ENCODE assay signal across 9 cellular contexts in the genomic region with DNA sequence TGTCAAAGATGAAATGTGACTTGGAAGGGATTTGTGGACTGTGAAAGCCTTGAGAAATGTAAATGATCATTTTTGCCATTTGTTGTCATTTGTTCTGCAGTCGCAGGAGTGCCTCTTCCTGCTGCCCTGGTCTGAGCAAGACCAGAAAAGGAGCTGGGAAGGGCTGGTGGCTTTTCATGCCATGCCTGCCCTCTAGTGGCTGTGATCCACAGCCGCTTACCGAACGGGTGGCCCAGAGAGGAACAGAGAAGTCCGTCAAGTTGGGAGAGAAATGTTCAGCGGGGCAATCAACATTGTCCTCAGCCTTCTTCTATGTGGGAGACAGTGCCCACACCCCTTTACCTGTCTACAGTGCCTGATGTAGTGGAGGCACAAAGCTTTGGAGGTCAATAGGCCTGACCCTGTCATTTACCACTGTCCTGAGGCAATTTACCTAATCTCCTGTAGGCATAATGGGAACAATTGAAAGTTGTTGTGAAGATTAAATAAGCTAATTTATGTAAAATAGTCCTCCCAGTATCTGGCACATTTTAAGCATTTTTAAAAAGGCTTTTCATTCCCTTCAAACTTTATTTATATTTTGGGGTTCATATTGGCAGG.
DNase-seq lines count a peak whose midpoint lies in the region; ATAC-seq and TF ChIP-seq lines count a peak whose summit lies in the region.
"Had no signal": no experiment of that assay in that cellular context is flagged by ENCODE, and none has a peak within 500 bp of the region (broad histone marks: within the 10 kb centered on the region; RNA-seq: fewer than 3 reads in every experiment).

No MANE protein-coding gene starts in this region.

- peak; percentile 98 for ATAC-seq in RWPE2 (ENCODE audit: low read depth)
- ATAC-seq in Right ventricle myocardium superior (ENCODE audit: poor library complexity), result peak; percentile 98
- ATAC-seq in psoas muscle, result peak; percentile 94 to 97 (median 95)

- WGBS in psoas muscle, 3 donors, result 2 to 11% (median 4%) methylated on average over 6 of the region's 6 CpGs

- H3K27ac ChIP-seq in RWPE2 (ENCODE audit: poor library complexity, severe bottlenecking) (no peak overlapping the region), psoas muscle (no peak overlapping the region)
- H3K27ac ChIP-seq: neutrophil had no signal

- H3K4me1 ChIP-seq in RWPE2 (ENCODE audit: insufficient read depth, poor library complexity, severe bottlenecking) (no peaks in the 10 kb centered on the region), psoas muscle (no peaks in the 10 kb centered on the region)

- H3K4me3 ChIP-seq in GM12864 (ENCODE audit: low read depth, low read length) (no peak overlapping the region), RWPE2 (ENCODE audit: severe bottlenecking) (no peak overlapping the region), psoas muscle (no peak overlapping the region)

- peak; percentile 94 for TF ChIP-seq CTCF in GM12864 (IDR thresholded peaks at IDR 0.05; ENCODE audit: low read depth, low read length, missing control alignments)
- TF ChIP-seq CTCF in RWPE2 (IDR thresholded peaks at IDR 0.05; ENCODE audit: poor library complexity, severe bottlenecking), result peak; percentile 89
- peak; percentile 91 for TF ChIP-seq CTCF in psoas muscle (IDR thresholded peaks at IDR 0.05)

- H3K36me3 ChIP-seq in RWPE2 (ENCODE audit: low read depth) (no peaks in the 10 kb centered on the region), psoas muscle (ENCODE audit: insufficient read depth in 1 of 2, low read depth in 1 of 2) (no peaks in the 10 kb centered on the region)
- H3K36me3 ChIP-seq: neutrophil had no signal

- H3K27me3 ChIP-seq in RWPE2 (ENCODE audit: insufficient read depth, poor library complexity, severe bottlenecking) (no peaks in the 10 kb centered on the region), psoas muscle (ENCODE audit: insufficient read depth in 3 of 3, low read length in 2 of 3) (peaks cover 0 to 3% (median 0%) of the 10 kb centered on the region in 3 donors)
- H3K27me3 ChIP-seq: neutrophil had no signal

- H3K9me3 ChIP-seq in RWPE2 (ENCODE audit: severe bottlenecking) (no peaks in the 10 kb centered on the region), psoas muscle (no peaks in the 10 kb centered on the region)
- H3K9me3 ChIP-seq: neutrophil had no signal

- intact Hi-C loops in Right ventricle myocardium superior (cut with DNase I), result loop anchor here (2.0 to 10.0 kb wide), 2 partner anchors 187 to 249 kb away; no protein-coding TSS in a partner anchor
- intact Hi-C loops in psoas muscle (cut with DNase I), result loop anchor here in 1 of 2 donors (1.0 to 10.0 kb wide), 2 partner anchors 188 to 249 kb away; no protein-coding TSS in a partner anchor

- peak; percentile 31 for DNase-seq in GM12864 (ENCODE audit: low read depth)
- peak; percentile 64 for DNase-seq in H4 (ENCODE audit: low spot score)
- DNase-seq in Kasumi-1 (lab: John Stamatoyannopoulos, UW), result peak; percentile 64 to 68
- no peak for DNase-seq in RWPE2 (ENCODE audit: low spot score)
- peak; percentile 33 for DNase-seq in activated naive CD4-positive, alpha-beta T cell treated with anti-CD3 and anti-CD28 coated beads, Interleukin-2, amount 50 U/mL, for 16 hours
- DNase-seq in Right ventricle myocardium superior, result peak; percentile 79
- DNase-seq in psoas muscle, result peak; percentile 71 to 85
- DNase-seq in cortex of kidney (lab: John Stamatoyannopoulos, UW), result no peak

Comparison
In these comparisons a context has a peak if more than half of its experiments do, and no peak if none do; other contexts are left out.
1. DNase-seq: peak in GM12864 (single experiment), H4 (single experiment), Kasumi-1 (2 of 2), activated naive CD4-positive, alpha-beta T cell treated with anti-CD3 and anti-CD28 coated beads, Interleukin-2, amount 50 U/mL, for 16 hours (single experiment), Right ventricle myocardium superior (single experiment) and psoas muscle (2 of 2); none in RWPE2 (single experiment) and cortex of kidney (single experiment).
2. Peak in every context shown above with its lines, with median percentiles within 50 percentile points of each other: CTCF ChIP-seq and ATAC-seq.